9 cellular contexts compared by ENCODE assay signal in genomic region chr2:48249631-48250473, GRCh38.
A peak's percentile ranks its signal among the peaks of the same experiment; 100 is the strongest.
DNase-seq lines count a peak whose midpoint lies in the region; ATAC-seq and TF ChIP-seq lines count a peak whose summit lies in the region.
"Had no signal": no experiment of that assay in that cellular context is flagged by ENCODE, and none has a peak within 500 bp of the region (broad histone marks: within the 10 kb centered on the region; RNA-seq: fewer than 3 reads in every experiment).

No MANE protein-coding gene starts in this region.

- peak overlapping the region; percentile 72 for H3K27ac Mint-ChIP-seq in endodermal cell
- H3K27ac Mint-ChIP-seq: memory B cell had no signal

- H3K4me1 ChIP-seq in endodermal cell (ENCODE audit: control insufficient read depth, insufficient read depth, low read length) (peaks cover 6% of the 10 kb centered on the region), neutrophil (ENCODE audit: control insufficient read depth in 1 of 2, insufficient read depth in 1 of 2, low read depth in 1 of 2, low read length in 1 of 2) (peaks cover 62 to 70% of the 10 kb centered on the region in 2 experiments)

- H3K27ac ChIP-seq in endodermal cell (ENCODE audit: low read depth, low read length): no peak overlapping the region
- H3K27ac ChIP-seq in neutrophil: peak overlapping the region; percentile 82
- no peak overlapping the region for H3K27ac ChIP-seq in brain microvascular endothelial cell

- H3K36me3 ChIP-seq in endodermal cell (ENCODE audit: control insufficient read depth, insufficient read depth, low read length) (no peaks in the 10 kb centered on the region), neutrophil (no peaks in the 10 kb centered on the region), brain microvascular endothelial cell (replicated peaks) (no peaks in the 10 kb centered on the region)

- TF ChIP-seq CTCF in endodermal cell (conservative IDR thresholded peaks at IDR 0.05) (no peak), neutrophil (IDR thresholded peaks at IDR 0.05) (no peak), brain microvascular endothelial cell (IDR thresholded peaks at IDR 0.05; ENCODE audit: low read depth, low read length, missing control alignments) (no peak)

- no peak overlapping the region for H3K9ac ChIP-seq in endodermal cell (ENCODE audit: extremely low read depth, low read length, poor library complexity, severe bottlenecking)

- no peaks in the 10 kb centered on the region for H3K27me3 ChIP-seq in endodermal cell (ENCODE audit: control insufficient read depth, insufficient read depth, low read length, poor library complexity, severe bottlenecking)
- H3K27me3 ChIP-seq in neutrophil: no peaks in the 10 kb centered on the region
- no peaks in the 10 kb centered on the region for H3K27me3 ChIP-seq in brain microvascular endothelial cell (replicated peaks)

- H3K4me3 Mint-ChIP-seq in endodermal cell: no peak overlapping the region
- H3K4me3 Mint-ChIP-seq: memory B cell had no signal

- H3K9me3 ChIP-seq in endodermal cell (ENCODE audit: control insufficient read depth, low read length): no peaks in the 10 kb centered on the region
- H3K9me3 ChIP-seq in neutrophil: no peaks in the 10 kb centered on the region

- H3K27me3 Mint-ChIP-seq in endodermal cell (ENCODE audit: insufficient read depth): peaks cover 4% of the 10 kb centered on the region
- H3K27me3 Mint-ChIP-seq: memory B cell had no signal

- no peaks in the 10 kb centered on the region for H3K9me3 Mint-ChIP-seq in endodermal cell
- H3K9me3 Mint-ChIP-seq: memory B cell had no signal

- peaks cover 21% of the 10 kb centered on the region for H3K4me1 Mint-ChIP-seq in endodermal cell
- H3K4me1 Mint-ChIP-seq: memory B cell had no signal

- ATAC-seq in HG03378 (IDR thresholded peaks at IDR 0.05; ENCODE audit: unreplicated experiment): no peak

- no peaks in the 10 kb centered on the region for H3K36me3 Mint-ChIP-seq in endodermal cell (ENCODE audit: low read depth)

- WGBS in endodermal cell (ENCODE audit: insufficient coverage in 1 of 2, insufficient read length in 1 of 2), 2 experiments: 87 to 95% methylated on average over 3 to 4 of the region's 5 CpGs

- DNase-seq in DMS79 treated with DMSO at 0.1 percent for 48 hours (lab: John Stamatoyannopoulos, UW): peak; percentile 50
- peak; percentile 20 for DNase-seq in NCI-H69 (lab: John Stamatoyannopoulos, UW)
- no peak for DNase-seq in endodermal cell
- DNase-seq in mucosa of gallbladder (ENCODE audit: low spot score): no peak
- DNase-seq in activated effector memory CD4-positive, alpha-beta T cell treated with Interleukin-2 at 50 U/mL for 16 hours: no peak
- no peak for DNase-seq in brain microvascular endothelial cell

- in situ Hi-C loops in brain microvascular endothelial cell (cut with HindIII; ENCODE audit: low pct_ligation_motif_present, low sequenced_read_pairs): no loop called here

- H3K4me3 ChIP-seq in endodermal cell (ENCODE audit: low read length) (no peak overlapping the region), neutrophil (ENCODE audit: low read depth in 1 of 2, low read length in 1 of 2) (peak overlapping the region; percentile 4 to 47), brain microvascular endothelial cell (ENCODE audit: low read depth, low read length) (no peak overlapping the region)

Comparison
In these comparisons a context has a peak if more than half of its experiments do, and no peak if none do; other contexts are left out.
1. DNase-seq: peak in DMS79 treated with DMSO at 0.1 percent for 48 hours (single experiment) and NCI-H69 (single experiment); none in endodermal cell (single experiment), mucosa of gallbladder (single experiment), activated effector memory CD4-positive, alpha-beta T cell treated with Interleukin-2 at 50 U/mL for 16 hours (single experiment) and brain microvascular endothelial cell (single experiment).
2. H3K4me3 ChIP-seq: peak in neutrophil (2 of 2); none in endodermal cell (single experiment) and brain microvascular endothelial cell (single experiment).